Comparison of ENCODE assay signal across 16 cellular contexts in genomic region chr13:38821753-38822551, GRCh38.
A peak's percentile ranks its signal among the peaks of the same experiment; 100 is the strongest.
DNase-seq lines count a peak whose midpoint lies in the region; ATAC-seq, FAIRE-seq and TF ChIP-seq lines count a peak whose summit lies in the region.
"Had no signal": no experiment of that assay in that cellular context is flagged by ENCODE, and none has a peak within 500 bp of the region (broad histone marks: within the 10 kb centered on the region; RNA-seq: fewer than 3 reads in every experiment).

No MANE protein-coding gene starts in this region.

- POLR2A ChIA-PET in GM12878 (lab: Charles Lee), result interaction anchor here (0.6 to 0.9 kb wide), 3 partner anchors 54 to 596 kb away, joined by 3 to 7 read pairs (median 4); no protein-coding TSS in a partner anchor

- peak; percentile 52 for ATAC-seq in GM12878
- ATAC-seq in lower lobe of right lung, result no peak
- no peak for ATAC-seq in GM21825 (IDR thresholded peaks at IDR 0.05; ENCODE audit: unreplicated experiment)
- ATAC-seq: CD8-positive, alpha-beta T cell; left lobe of liver had no signal

- CTCF ChIA-PET in GM12878 (lab: Yijun Ruan, JAX), result interaction anchor here (0.6 to 1.3 kb wide), 6 partner anchors 35 to 238 kb away, joined by 3 to 7 read pairs (median 3); partner anchors contain the start of gene FREM2

- H3K4me1 ChIP-seq in GM12878 (ENCODE audit: control insufficient read depth, insufficient read depth, low read length) (no peaks in the 10 kb centered on the region), smooth muscle cell (ENCODE audit: low read depth) (no peaks in the 10 kb centered on the region), lower lobe of right lung (no peaks in the 10 kb centered on the region)
- H3K4me1 ChIP-seq: colonic mucosa had no signal

- TF ChIP-seq CTCF in GM12878 (IDR thresholded peaks at IDR 0.05 in 2 of 3, conservative IDR thresholded peaks at IDR 0.05 in 1 of 3; ENCODE audit: control insufficient read depth in 2 of 3, extremely low read depth in 1 of 3, insufficient read depth in 1 of 3, low read depth in 3 of 3, low read length in 3 of 3) (no peak), smooth muscle cell (IDR thresholded peaks at IDR 0.05; ENCODE audit: borderline replicate concordance, insufficient read depth, poor library complexity, severe bottlenecking) (no peak), lower lobe of right lung (IDR thresholded peaks at IDR 0.05) (no peak)

- H3K9ac ChIP-seq in GM12878 (ENCODE audit: control insufficient read depth, insufficient read depth, low read length), result no peak overlapping the region
- no peak overlapping the region for H3K9ac ChIP-seq in smooth muscle cell (ENCODE audit: low read depth)

- WGBS in GM12878 (ENCODE audit: insufficient coverage, insufficient replicate concordance, low lambda C conversion rate, missing lambda C conversion rate), result 10% methylated on average over 8 of the region's 8 CpGs
- 64% methylated on average over 8 of the region's 8 CpGs for WGBS in smooth muscle cell (ENCODE audit: low lambda C conversion rate)

- peak overlapping the region; percentile 21; the same call in 1 of the 2 replicates for H3K27ac ChIP-seq in GM12878 (ENCODE audit: control insufficient read depth, insufficient read depth)
- peak overlapping the region; percentile 67 for H3K27ac ChIP-seq in layer of hippocampus (ENCODE audit: low read depth, low read length)
- peak overlapping the region; percentile 51 for H3K27ac ChIP-seq in smooth muscle cell (ENCODE audit: low read depth)
- no peak overlapping the region for H3K27ac ChIP-seq in lower lobe of right lung
- H3K27ac ChIP-seq: colonic mucosa, stomach had no signal

- H3K4me3 ChIP-seq in GM12878 (no peak overlapping the region), smooth muscle cell (no peak overlapping the region), lower lobe of right lung (no peak overlapping the region)
- H3K4me3 ChIP-seq: colonic mucosa, stomach had no signal

- no TSS peak for BruUV-seq in GM12878 (replicated peaks; lab: Mats Ljungman, UMichigan)

- FAIRE-seq in GM12878 (lab: Jason Lieb, UNC), result no peak

- H3K27me3 ChIP-seq in GM12878 (replicated peaks in 1 of 2; ENCODE audit: control insufficient read depth in 2 of 2, insufficient read depth in 2 of 2, low read length in 1 of 2) (no peaks in the 10 kb centered on the region), layer of hippocampus (ENCODE audit: control insufficient read depth, insufficient read depth, low read length) (no peaks in the 10 kb centered on the region), smooth muscle cell (ENCODE audit: low read depth) (no peaks in the 10 kb centered on the region), lower lobe of right lung (ENCODE audit: low read depth) (no peaks in the 10 kb centered on the region)
- H3K27me3 ChIP-seq: colonic mucosa, stomach had no signal

- H3K4me2 ChIP-seq in GM12878 (ENCODE audit: control insufficient read depth, insufficient read depth) (no peak overlapping the region), smooth muscle cell (no peak overlapping the region)

- H3K79me2 ChIP-seq in GM12878 (ENCODE audit: control insufficient read depth, insufficient read depth, low read length), result no peaks in the 10 kb centered on the region
- H3K79me2 ChIP-seq in smooth muscle cell (ENCODE audit: low read depth), result no peaks in the 10 kb centered on the region

- TF ChIP-seq RAD21 in GM12878 (IDR thresholded peaks at IDR 0.05; ENCODE audit: insufficient read depth, low read depth, low read length), result no peak

- TF ChIP-seq POLR2A in GM12878 (IDR thresholded peaks at IDR 0.05; ENCODE audit: low read depth, low read length), result no peak
- no peak for TF ChIP-seq POLR2A in erythroblast (IDR thresholded peaks at IDR 0.05; ENCODE audit: low read length)

- peak overlapping the region; percentile 1; the same call in 1 of the 2 replicates for H2AFZ ChIP-seq in GM12878 (ENCODE audit: control insufficient read depth, low read depth, low read length)
- peak overlapping the region; percentile 29 for H2AFZ ChIP-seq in smooth muscle cell (ENCODE audit: low read depth)

- intact Hi-C loops in GM12878 (cut with micrococcal nuclease; ENCODE audit: unreplicated experiment), result loop anchor here (5.0 kb wide), 1 partner anchor 40 kb away; no protein-coding TSS in a partner anchor
- intact Hi-C loops in lower lobe of right lung (cut with DNase I), result no loop called here

- in situ Hi-C loops in GM12878 (cut with MboI), result no loop called here

- H3K36me3 ChIP-seq in GM12878 (ENCODE audit: control insufficient read depth in 2 of 2, insufficient read depth in 2 of 2, low read length in 1 of 2), result no peaks in the 10 kb centered on the region
- H3K36me3 ChIP-seq in smooth muscle cell (ENCODE audit: low read depth), result no peaks in the 10 kb centered on the region
- no peaks in the 10 kb centered on the region for H3K36me3 ChIP-seq in lower lobe of right lung
- H3K36me3 ChIP-seq: colonic mucosa, stomach had no signal

- SMC1A ChIA-PET in GM12878 (lab: Charles Lee; ENCODE audit: uncharacterized antibody, unreplicated experiment), result interaction anchor here (0.7 to 2.0 kb wide), 9 partner anchors 16 to 1696 kb away, joined by 3 to 10 read pairs (median 5); no protein-coding TSS in a partner anchor

- DNase-seq in HT1080 (ENCODE audit: low read depth) (peak; percentile 71), GM12878 (ENCODE audit: low read depth, low spot score) (no peak), smooth muscle cell (lab: John Stamatoyannopoulos, UW; ENCODE audit: unreplicated experiment) (no peak), lower lobe of right lung (no peak), A172 (ENCODE audit: low spot score) (no peak), erythroblast (lab: John Stamatoyannopoulos, UW) (no peak)
- DNase-seq: activated CD4-positive, alpha-beta memory T cell treated with anti-CD3 and anti-CD28 coated beads for 36 hours; activated effector memory CD4-positive, alpha-beta T cell treated with anti-CD3 and anti-CD28 coated beads, Interleukin-2, amount 50 U/mL, for 16 hours; CD8-positive, alpha-beta T cell; colonic mucosa; IMR-90; NCI-H187 treated with DMSO at 0.1 percent for 48 hours; stomach had no signal

- H3F3A ChIP-seq in smooth muscle cell (ENCODE audit: low read depth), result no peaks in the 10 kb centered on the region

- peak in 1 of 2 experiments; percentile 65; a peak in 1 of 4 replicates for TF ChIP-seq EP300 in GM12878 (IDR thresholded peaks at IDR 0.05; ENCODE audit: borderline replicate concordance in 1 of 2, control insufficient read depth in 1 of 2, low read depth in 2 of 2, low read length in 2 of 2)

- H4K20me1 ChIP-seq in GM12878 (ENCODE audit: control insufficient read depth, insufficient read depth) (no peaks in the 10 kb centered on the region), smooth muscle cell (ENCODE audit: low read depth) (no peaks in the 10 kb centered on the region)

- H3K9me3 ChIP-seq in GM12878 (replicated peaks; ENCODE audit: control insufficient read depth, insufficient read depth, low read length), result no peaks in the 10 kb centered on the region; the same call in 2 of the 3 replicates
- no peaks in the 10 kb centered on the region for H3K9me3 ChIP-seq in smooth muscle cell (replicated peaks; ENCODE audit: low read depth)
- no peaks in the 10 kb centered on the region for H3K9me3 ChIP-seq in lower lobe of right lung
- H3K9me3 ChIP-seq: colonic mucosa, stomach had no signal

- RAD21 ChIA-PET in GM12878 (lab: Charles Lee; ENCODE audit: unreplicated experiment), result interaction anchor here (0.7 to 1.3 kb wide), 8 partner anchors 29 to 1944 kb away, joined by 3 to 6 read pairs (median 4); partner anchors contain the start of gene FREM2

TF ChIP-seq in GM12878, 131 proteins besides CTCF, POLR2A, EP300 and RAD21 (continues in another document):
- no peak for TF ChIP-seq SRF (IDR thresholded peaks at IDR 0.05; ENCODE audit: low read depth in 2 of 2, low read length in 2 of 2)
- TF ChIP-seq, protein P1, sequence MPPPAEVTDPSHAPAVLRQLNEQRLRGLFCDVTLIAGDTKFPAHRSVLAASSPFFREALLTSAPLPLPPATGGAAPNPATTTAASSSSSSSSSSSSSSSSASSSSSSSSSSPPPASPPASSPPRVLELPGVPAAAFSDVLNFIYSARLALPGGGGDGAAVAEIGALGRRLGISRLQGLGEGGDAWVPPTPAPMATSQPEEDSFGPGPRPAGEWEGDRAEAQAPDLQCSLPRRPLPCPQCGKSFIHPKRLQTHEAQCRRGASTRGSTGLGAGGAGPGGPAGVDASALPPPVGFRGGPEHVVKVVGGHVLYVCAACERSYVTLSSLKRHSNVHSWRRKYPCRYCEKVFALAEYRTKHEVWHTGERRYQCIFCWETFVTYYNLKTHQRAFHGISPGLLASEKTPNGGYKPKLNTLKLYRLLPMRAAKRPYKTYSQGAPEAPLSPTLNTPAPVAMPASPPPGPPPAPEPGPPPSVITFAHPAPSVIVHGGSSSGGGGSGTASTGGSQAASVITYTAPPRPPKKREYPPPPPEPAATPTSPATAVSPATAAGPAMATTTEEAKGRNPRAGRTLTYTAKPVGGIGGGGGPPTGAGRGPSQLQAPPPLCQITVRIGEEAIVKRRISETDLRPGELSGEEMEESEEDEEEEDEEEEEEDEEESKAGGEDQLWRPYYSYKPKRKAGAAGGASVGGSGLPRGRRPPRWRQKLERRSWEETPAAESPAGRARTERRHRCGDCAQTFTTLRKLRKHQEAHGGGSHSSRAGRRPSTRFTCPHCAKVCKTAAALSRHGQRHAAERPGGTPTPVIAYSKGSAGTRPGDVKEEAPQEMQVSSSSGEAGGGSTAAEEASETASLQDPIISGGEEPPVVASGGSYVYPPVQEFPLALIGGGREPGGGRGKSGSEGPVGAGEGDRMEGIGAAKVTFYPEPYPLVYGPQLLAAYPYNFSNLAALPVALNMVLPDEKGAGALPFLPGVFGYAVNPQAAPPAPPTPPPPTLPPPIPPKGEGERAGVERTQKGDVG (CRISPR knock-in tag; IDR thresholded peaks at IDR 0.05), result no peak
- TF ChIP-seq BHLHE40 (IDR thresholded peaks at IDR 0.05; ENCODE audit: borderline replicate concordance in 1 of 2, low read depth in 2 of 2, low read length in 1 of 2), result peak in 1 of 2 experiments; percentile 47; a peak in 2 of 4 replicates
- TF ChIP-seq HDAC6 (IDR thresholded peaks at IDR 0.05; ENCODE audit: unreplicated experiment), result no peak
- TF ChIP-seq STAT1 (conservative IDR thresholded peaks at IDR 0.05), result no peak
- TF ChIP-seq, protein P2, sequence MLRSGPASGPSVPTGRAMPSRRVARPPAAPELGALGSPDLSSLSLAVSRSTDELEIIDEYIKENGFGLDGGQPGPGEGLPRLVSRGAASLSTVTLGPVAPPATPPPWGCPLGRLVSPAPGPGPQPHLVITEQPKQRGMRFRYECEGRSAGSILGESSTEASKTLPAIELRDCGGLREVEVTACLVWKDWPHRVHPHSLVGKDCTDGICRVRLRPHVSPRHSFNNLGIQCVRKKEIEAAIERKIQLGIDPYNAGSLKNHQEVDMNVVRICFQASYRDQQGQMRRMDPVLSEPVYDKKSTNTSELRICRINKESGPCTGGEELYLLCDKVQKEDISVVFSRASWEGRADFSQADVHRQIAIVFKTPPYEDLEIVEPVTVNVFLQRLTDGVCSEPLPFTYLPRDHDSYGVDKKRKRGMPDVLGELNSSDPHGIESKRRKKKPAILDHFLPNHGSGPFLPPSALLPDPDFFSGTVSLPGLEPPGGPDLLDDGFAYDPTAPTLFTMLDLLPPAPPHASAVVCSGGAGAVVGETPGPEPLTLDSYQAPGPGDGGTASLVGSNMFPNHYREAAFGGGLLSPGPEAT (IDR thresholded peaks at IDR 0.05; ENCODE audit: low read depth), result peak; percentile 63; the same call in 1 of the 2 replicates
